In the genomic region with DNA sequence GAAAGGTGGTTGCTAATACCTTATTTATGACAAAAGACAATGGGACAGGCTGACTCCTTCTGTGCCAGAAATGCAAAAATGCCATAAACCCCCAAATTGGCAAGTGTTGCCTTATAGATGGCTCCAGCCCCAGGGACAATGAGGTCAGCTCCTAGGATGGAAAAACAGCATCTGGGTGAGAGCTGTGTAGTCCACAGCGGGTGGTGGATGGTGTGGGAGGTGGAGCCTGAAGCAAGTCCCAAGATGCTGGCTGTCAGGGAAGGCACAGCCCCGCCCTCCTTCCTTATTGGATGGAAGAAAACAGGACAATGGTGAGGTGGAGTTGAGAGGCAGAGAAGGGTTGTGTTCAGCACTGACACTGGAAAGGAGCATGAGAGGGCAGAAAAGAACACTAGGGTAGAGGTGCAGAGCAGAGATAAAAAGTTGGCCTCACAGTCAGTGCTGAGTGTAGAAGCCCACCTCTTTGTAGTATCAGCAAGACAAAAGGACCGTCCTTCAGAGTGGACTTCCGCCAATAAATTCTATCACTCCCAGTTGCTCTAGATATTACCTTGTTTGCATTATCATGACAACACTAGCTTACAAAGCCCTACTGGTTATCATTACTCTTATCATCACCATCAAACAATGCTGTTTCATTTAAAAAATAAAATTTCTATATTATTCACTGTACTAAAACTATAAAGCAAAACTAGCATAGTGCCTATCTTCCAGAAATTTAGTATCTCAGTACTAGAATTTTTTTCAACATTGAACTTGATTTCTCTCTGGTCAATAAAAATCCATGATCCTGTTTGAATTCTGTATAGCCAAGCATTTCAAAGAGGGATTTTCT, we compare ENCODE assay signal across 1 cellular context.
A peak's percentile ranks its signal among the peaks of the same experiment; 100 is the strongest.
TF ChIP-seq lines count a peak whose summit lies in the region.

No MANE protein-coding gene starts in this region.

TF ChIP-seq in K562, 482 proteins besides CTCF, POLR2A, EP300 and RAD21 (continues in another document):
- TF ChIP-seq, protein P1, sequence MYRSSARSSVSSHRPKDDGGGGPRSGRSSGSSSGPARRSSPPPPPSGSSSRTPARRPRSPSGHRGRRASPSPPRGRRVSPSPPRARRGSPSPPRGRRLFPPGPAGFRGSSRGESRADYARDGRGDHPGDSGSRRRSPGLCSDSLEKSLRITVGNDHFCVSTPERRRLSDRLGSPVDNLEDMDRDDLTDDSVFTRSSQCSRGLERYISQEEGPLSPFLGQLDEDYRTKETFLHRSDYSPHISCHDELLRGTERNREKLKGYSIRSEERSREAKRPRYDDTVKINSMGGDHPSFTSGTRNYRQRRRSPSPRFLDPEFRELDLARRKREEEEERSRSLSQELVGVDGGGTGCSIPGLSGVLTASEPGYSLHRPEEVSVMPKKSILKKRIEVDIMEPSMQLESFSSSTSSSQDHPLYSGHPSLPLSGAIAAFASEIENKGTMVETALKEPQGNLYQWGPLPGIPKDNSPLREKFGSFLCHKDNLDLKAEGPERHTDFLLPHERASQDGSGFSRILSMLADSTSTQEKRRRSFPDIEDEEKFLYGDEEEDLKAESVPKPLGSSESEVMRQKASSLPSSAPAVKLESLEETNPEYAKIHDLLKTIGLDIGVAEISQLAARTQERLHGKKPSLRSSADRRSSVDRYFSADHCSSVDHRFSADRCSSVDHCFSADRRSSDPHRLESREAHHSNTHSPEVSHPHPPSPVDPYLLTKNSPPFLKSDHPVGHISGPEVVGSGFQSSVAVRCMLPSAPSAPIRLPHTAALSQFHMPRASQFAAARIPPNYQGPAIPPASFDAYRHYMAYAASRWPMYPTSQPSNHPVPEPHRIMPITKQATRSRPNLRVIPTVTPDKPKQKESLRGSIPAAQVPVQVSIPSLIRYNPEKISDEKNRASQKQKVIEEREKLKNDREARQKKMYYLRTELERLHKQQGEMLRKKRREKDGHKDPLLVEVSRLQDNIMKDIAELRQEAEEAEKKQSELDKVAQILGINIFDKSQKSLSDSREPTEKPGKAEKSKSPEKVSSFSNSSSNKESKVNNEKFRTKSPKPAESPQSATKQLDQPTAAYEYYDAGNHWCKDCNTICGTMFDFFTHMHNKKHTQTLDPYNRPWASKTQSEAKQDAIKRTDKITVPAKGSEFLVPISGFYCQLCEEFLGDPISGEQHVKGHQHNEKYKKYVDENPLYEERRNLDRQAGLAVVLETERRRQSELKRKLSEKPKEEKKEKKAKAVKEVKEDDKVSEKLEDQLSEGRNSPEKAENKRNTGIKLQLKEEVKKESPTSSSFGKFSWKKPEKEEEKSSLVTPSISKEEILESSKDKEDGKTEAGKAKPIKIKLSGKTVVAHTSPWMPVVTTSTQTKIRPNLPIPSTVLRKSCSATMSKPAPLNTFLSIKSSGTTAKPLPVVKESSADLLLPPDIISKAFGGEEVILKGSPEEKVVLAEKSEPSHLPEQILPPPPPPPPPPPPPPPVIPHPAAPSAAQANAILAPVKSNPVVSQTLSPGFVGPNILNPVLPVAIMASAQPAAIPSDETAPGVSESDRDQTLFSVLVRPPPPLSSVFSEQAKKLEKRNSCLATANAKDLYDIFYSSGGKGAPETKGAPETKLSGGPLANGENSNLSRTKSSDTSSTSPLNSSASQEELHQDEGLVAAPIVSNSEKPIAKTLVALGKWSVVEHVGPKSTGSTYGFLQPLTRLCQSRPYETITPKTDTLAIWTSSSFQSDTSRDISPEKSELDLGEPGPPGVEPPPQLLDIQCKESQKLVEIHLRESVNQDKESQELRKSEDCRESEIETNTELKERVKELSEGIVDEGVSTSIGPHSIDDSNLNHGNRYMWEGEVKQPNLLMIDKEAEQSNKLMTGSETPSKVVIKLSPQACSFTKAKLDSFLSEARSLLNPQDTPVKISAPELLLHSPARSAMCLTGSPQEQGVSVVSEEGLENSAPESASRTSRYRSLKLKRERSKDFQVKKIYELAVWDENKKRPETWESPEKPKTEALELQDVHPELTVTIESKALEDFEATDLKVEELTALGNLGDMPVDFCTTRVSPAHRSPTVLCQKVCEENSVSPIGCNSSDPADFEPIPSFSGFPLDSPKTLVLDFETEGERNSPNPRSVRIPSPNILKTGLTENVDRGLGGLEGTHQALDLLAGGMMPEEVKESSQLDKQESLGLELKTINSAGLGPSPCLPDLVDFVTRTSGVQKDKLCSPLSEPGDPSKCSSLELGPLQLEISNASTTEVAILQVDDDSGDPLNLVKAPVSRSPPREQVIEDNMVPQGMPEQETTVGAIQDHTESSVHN (IDR thresholded peaks at IDR 0.05; ENCODE audit: borderline replicate concordance in 1 of 2, low read depth in 1 of 2), result no peak
- TF ChIP-seq TBP (optimal IDR thresholded peaks at IDR 0.05; ENCODE audit: low read depth, low read length), result peak; percentile 88
- TF ChIP-seq PHF21A (IDR thresholded peaks at IDR 0.05; ENCODE audit: borderline replicate concordance, low read depth), result no peak
- TF ChIP-seq ZSCAN29 (IDR thresholded peaks at IDR 0.05), result no peak
- TF ChIP-seq BMI1 (IDR thresholded peaks at IDR 0.05; ENCODE audit: low read length), result no peak
- no peak for TF ChIP-seq ZFPM2 (CRISPR knock-in tag; IDR thresholded peaks at IDR 0.05)
- TF ChIP-seq NFIX (CRISPR knock-in tag; IDR thresholded peaks at IDR 0.05; ENCODE audit: low read depth), result no peak
- peak; percentile 49 for TF ChIP-seq SETDB1 (IDR thresholded peaks at IDR 0.05; ENCODE audit: low read length)
- TF ChIP-seq, protein P2, sequence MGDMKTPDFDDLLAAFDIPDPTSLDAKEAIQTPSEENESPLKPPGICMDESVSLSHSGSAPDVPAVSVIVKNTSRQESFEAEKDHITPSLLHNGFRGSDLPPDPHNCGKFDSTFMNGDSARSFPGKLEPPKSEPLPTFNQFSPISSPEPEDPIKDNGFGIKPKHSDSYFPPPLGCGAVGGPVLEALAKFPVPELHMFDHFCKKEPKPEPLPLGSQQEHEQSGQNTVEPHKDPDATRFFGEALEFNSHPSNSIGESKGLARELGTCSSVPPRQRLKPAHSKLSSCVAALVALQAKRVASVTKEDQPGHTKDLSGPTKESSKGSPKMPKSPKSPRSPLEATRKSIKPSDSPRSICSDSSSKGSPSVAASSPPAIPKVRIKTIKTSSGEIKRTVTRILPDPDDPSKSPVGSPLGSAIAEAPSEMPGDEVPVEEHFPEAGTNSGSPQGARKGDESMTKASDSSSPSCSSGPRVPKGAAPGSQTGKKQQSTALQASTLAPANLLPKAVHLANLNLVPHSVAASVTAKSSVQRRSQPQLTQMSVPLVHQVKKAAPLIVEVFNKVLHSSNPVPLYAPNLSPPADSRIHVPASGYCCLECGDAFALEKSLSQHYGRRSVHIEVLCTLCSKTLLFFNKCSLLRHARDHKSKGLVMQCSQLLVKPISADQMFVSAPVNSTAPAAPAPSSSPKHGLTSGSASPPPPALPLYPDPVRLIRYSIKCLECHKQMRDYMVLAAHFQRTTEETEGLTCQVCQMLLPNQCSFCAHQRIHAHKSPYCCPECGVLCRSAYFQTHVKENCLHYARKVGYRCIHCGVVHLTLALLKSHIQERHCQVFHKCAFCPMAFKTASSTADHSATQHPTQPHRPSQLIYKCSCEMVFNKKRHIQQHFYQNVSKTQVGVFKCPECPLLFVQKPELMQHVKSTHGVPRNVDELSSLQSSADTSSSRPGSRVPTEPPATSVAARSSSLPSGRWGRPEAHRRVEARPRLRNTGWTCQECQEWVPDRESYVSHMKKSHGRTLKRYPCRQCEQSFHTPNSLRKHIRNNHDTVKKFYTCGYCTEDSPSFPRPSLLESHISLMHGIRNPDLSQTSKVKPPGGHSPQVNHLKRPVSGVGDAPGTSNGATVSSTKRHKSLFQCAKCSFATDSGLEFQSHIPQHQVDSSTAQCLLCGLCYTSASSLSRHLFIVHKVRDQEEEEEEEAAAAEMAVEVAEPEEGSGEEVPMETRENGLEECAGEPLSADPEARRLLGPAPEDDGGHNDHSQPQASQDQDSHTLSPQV (IDR thresholded peaks at IDR 0.05), result peak; percentile 63
- TF ChIP-seq STAT5B (CRISPR knock-in tag; IDR thresholded peaks at IDR 0.05), result no peak
- TF ChIP-seq, protein P3, sequence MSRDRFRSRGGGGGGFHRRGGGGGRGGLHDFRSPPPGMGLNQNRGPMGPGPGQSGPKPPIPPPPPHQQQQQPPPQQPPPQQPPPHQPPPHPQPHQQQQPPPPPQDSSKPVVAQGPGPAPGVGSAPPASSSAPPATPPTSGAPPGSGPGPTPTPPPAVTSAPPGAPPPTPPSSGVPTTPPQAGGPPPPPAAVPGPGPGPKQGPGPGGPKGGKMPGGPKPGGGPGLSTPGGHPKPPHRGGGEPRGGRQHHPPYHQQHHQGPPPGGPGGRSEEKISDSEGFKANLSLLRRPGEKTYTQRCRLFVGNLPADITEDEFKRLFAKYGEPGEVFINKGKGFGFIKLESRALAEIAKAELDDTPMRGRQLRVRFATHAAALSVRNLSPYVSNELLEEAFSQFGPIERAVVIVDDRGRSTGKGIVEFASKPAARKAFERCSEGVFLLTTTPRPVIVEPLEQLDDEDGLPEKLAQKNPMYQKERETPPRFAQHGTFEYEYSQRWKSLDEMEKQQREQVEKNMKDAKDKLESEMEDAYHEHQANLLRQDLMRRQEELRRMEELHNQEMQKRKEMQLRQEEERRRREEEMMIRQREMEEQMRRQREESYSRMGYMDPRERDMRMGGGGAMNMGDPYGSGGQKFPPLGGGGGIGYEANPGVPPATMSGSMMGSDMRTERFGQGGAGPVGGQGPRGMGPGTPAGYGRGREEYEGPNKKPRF (IDR thresholded peaks at IDR 0.05; ENCODE audit: low read depth, low read length), result no peak
- peak; percentile 10; the same call in 1 of the 2 replicates for TF ChIP-seq MEF2D (tag; conservative IDR thresholded peaks at IDR 0.05; ENCODE audit: low read depth)
- no peak for TF ChIP-seq MCM3 (IDR thresholded peaks at IDR 0.05)
- no peak for TF ChIP-seq PHF20 (IDR thresholded peaks at IDR 0.05; ENCODE audit: partially characterized antibody)
- no peak for TF ChIP-seq BRD4 (IDR thresholded peaks at IDR 0.05)
- TF ChIP-seq, protein P4, sequence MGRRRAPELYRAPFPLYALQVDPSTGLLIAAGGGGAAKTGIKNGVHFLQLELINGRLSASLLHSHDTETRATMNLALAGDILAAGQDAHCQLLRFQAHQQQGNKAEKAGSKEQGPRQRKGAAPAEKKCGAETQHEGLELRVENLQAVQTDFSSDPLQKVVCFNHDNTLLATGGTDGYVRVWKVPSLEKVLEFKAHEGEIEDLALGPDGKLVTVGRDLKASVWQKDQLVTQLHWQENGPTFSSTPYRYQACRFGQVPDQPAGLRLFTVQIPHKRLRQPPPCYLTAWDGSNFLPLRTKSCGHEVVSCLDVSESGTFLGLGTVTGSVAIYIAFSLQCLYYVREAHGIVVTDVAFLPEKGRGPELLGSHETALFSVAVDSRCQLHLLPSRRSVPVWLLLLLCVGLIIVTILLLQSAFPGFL (CRISPR knock-in tag; IDR thresholded peaks at IDR 0.05), result no peak
- no peak for TF ChIP-seq ZNF79 (CRISPR knock-in tag; IDR thresholded peaks at IDR 0.05; ENCODE audit: low read depth)
- TF ChIP-seq, protein P5, sequence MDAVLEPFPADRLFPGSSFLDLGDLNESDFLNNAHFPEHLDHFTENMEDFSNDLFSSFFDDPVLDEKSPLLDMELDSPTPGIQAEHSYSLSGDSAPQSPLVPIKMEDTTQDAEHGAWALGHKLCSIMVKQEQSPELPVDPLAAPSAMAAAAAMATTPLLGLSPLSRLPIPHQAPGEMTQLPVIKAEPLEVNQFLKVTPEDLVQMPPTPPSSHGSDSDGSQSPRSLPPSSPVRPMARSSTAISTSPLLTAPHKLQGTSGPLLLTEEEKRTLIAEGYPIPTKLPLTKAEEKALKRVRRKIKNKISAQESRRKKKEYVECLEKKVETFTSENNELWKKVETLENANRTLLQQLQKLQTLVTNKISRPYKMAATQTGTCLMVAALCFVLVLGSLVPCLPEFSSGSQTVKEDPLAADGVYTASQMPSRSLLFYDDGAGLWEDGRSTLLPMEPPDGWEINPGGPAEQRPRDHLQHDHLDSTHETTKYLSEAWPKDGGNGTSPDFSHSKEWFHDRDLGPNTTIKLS (IDR thresholded peaks at IDR 0.05; ENCODE audit: borderline replicate concordance, low read depth), result no peak
- TF ChIP-seq, protein P6, sequence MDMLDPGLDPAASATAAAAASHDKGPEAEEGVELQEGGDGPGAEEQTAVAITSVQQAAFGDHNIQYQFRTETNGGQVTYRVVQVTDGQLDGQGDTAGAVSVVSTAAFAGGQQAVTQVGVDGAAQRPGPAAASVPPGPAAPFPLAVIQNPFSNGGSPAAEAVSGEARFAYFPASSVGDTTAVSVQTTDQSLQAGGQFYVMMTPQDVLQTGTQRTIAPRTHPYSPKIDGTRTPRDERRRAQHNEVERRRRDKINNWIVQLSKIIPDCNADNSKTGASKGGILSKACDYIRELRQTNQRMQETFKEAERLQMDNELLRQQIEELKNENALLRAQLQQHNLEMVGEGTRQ (CRISPR knock-in tag; IDR thresholded peaks at IDR 0.05), result no peak
- TF ChIP-seq GABPB2 (CRISPR knock-in tag; conservative IDR thresholded peaks at IDR 0.05), result no peak
- TF ChIP-seq NFATC3 (IDR thresholded peaks at IDR 0.05), result no peak; the same call in 1 of the 2 replicates
- peak; percentile 89 for TF ChIP-seq NBN (IDR thresholded peaks at IDR 0.05; ENCODE audit: low read depth)
- no peak for TF ChIP-seq RBM34 (IDR thresholded peaks at IDR 0.05; ENCODE audit: borderline replicate concordance, insufficient read depth, low read length)
- 0 out of 2 replicates have a peak, but pooled peaks have one; percentile 9 for TF ChIP-seq FOSL1 (tag; conservative IDR thresholded peaks at IDR 0.05)
- TF ChIP-seq WHSC1 (IDR thresholded peaks at IDR 0.05; ENCODE audit: low read length), result no peak
- no peak for TF ChIP-seq DMBX1 (CRISPR knock-in tag; IDR thresholded peaks at IDR 0.05; ENCODE audit: borderline replicate concordance)
- 0 out of 2 replicates have a peak, but pooled peaks have one; percentile 13 for TF ChIP-seq KLF13 (tag; IDR thresholded peaks at IDR 0.05; ENCODE audit: borderline replicate concordance, low read depth)
- TF ChIP-seq MCM5 (IDR thresholded peaks at IDR 0.05; ENCODE audit: low read depth), result no peak
- TF ChIP-seq MTA2 (IDR thresholded peaks at IDR 0.05; ENCODE audit: low read depth), result peak; percentile 84
- peak; percentile 86 for TF ChIP-seq NFIC (IDR thresholded peaks at IDR 0.05)
- peak in 1 of 2 experiments; percentile 61; a peak in 2 of 4 replicates for TF ChIP-seq MAZ (CRISPR knock-in tag; conservative IDR thresholded peaks at IDR 0.05 in 1 of 2, IDR thresholded peaks at IDR 0.05 in 1 of 2)
